ENCODE assay signal across 17 cellular contexts in genomic region chr2:240573071-240573515, GRCh38.
"Had no signal": no experiment of that assay in that cellular context is flagged by ENCODE, and none has a peak within 500 bp of the region (broad histone marks: within the 10 kb centered on the region; RNA-seq: fewer than 3 reads in every experiment).

No MANE protein-coding gene starts in this region.

- FAIRE-seq: endothelial cell of umbilical vein had no signal

- H3K27ac ChIP-seq: brain microvascular endothelial cell, foreskin keratinocyte, SK-N-MC, suprapubic skin, VCaP had no signal

- H3K27me3 ChIP-seq: brain microvascular endothelial cell, foreskin keratinocyte, suprapubic skin had no signal

- ATAC-seq: activated CD4-positive, alpha-beta T cell treated with anti-CD3 and anti-CD28 coated beads for 36 hours; activated T-cell treated with anti-CD3 and anti-CD28 coated beads, Interleukin-2, amount 50 U/mL, for 72 hours; foreskin keratinocyte; stimulated activated naive CD8-positive, alpha-beta T cell treated with anti-CD3 and anti-CD28 coated beads, Interleukin-15, Interleukin-2, amounts not matched to agents 100 U/mL and 50 U/mL, for 24 hours had no signal

- DNase-seq: activated CD4-positive, alpha-beta memory T cell treated with anti-CD3 and anti-CD28 coated beads, Interleukin-2, amount 10 ng/mL, durations not matched to agents 7 days and 5 days; activated CD4-positive, alpha-beta T cell treated with anti-CD3 and anti-CD28 coated beads for 36 hours; activated gamma-delta T cell; activated T-cell treated with anti-CD3 and anti-CD28 coated beads, Interleukin-2, amount 50 U/mL, for 72 hours; brain microvascular endothelial cell; effector CD8-positive, alpha-beta T cell; foreskin keratinocyte; kidney glomerular epithelial cell; midbrain; stimulated activated naive CD8-positive, alpha-beta T cell treated with anti-CD3 and anti-CD28 coated beads, Interleukin-15, Interleukin-2, amounts not matched to agents 100 U/mL and 50 U/mL, for 24 hours; T-helper 1 cell; T1000 had no signal

- H3K4me3 ChIP-seq: SK-N-MC, smooth muscle cell, suprapubic skin had no signal

- H3K4me1 ChIP-seq: foreskin keratinocyte had no signal

- H3K9me3 ChIP-seq: suprapubic skin had no signal
